Comparison of ENCODE assay signal across 8 cellular contexts in the genomic region with DNA sequence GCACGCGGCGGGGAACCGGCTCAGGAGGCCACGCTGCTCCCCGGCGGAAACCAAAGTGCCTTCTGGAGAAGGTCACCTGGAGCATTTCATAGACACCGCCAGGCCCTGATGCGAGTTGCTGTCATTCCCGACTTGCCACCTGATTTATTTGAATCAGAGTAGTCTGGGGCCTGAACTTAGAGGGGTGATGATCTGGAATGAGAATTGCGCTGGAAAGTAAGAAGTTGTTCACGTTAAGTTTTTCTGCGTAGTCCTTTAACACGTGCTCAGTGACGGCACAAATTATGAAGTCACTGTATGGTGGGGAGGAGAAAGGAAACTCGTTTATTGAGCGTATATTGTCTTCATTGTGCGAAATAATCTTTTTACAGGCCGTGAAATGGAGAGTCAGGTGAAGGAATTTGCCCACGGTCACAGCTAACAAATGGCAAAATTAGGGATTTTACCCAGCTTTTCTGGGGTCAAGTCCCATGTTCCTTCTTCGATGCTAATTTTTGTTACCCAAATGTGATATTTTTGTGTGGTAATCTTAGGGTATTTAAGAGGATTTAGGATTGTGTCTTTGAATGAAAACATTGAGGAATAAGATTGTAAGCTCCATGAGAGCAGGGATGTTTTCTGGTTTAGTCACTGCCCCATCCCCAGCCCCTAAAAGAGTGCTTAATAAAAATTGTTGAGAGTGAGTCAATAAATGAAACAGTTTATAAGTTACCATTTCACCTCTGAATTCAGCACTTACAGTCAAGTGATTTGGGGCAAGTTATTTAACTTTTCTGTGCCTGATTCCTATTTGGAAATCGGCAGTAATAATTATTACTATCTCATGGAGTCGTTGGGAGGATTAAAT. TPM values are rescaled to one million over a fixed set of nuclear protein-coding genes. Genes with fewer than 3 reads are reported as not detected.
DNase-seq lines count a peak whose midpoint lies in the region; ATAC-seq and TF ChIP-seq lines count a peak whose summit lies in the region.

No MANE protein-coding gene starts in this region.

- POLR2A ChIA-PET in T-cell (lab: Charles Lee): interaction anchor here (0.5 to 1.1 kb wide), 10 partner anchors 8 to 391 kb away, joined by 3 to 9 read pairs (median 4); a partner anchor contains a TSS

- H3K9ac ChIP-seq in DND-41 (ENCODE audit: low read depth, low read length) (peak overlapping the region; percentile 97), endodermal cell (ENCODE audit: extremely low read depth, low read length, poor library complexity, severe bottlenecking) (peak overlapping the region; percentile 93), mucosa of rectum (ENCODE audit: low read depth in 1 of 2, low read length in 2 of 2) (peak overlapping the region; percentile 91 to 97)

- peaks cover 14% of the 10 kb centered on the region for H3K9me3 Mint-ChIP-seq in HFFc6
- no peaks in the 10 kb centered on the region for H3K9me3 Mint-ChIP-seq in T-cell
- H3K9me3 Mint-ChIP-seq in endodermal cell: no peaks in the 10 kb centered on the region

- no peaks in the 10 kb centered on the region for H3K27me3 ChIP-seq in DND-41 (ENCODE audit: insufficient read depth, low read length, poor library complexity)
- H3K27me3 ChIP-seq in endodermal cell (ENCODE audit: control insufficient read depth, insufficient read depth, low read length, poor library complexity, severe bottlenecking): no peaks in the 10 kb centered on the region
- H3K27me3 ChIP-seq in mucosa of rectum (ENCODE audit: control insufficient read depth in 2 of 2, insufficient read depth in 2 of 2, low read length in 2 of 2): no peaks in the 10 kb centered on the region
- H3K27me3 ChIP-seq in uterus: no peaks in the 10 kb centered on the region

- peak overlapping the region; percentile 89 for H3K4me2 ChIP-seq in DND-41 (ENCODE audit: insufficient read depth, low read length)

- H3K36me3 Mint-ChIP-seq in HFFc6 (ENCODE audit: low read depth): peaks cover 37% of the 10 kb centered on the region
- peaks cover 20% of the 10 kb centered on the region for H3K36me3 Mint-ChIP-seq in T-cell
- peaks cover 13% of the 10 kb centered on the region for H3K36me3 Mint-ChIP-seq in endodermal cell (ENCODE audit: low read depth)

- H3K4me1 Mint-ChIP-seq in HFFc6 (ENCODE audit: low read depth) (peaks cover 49% of the 10 kb centered on the region), T-cell (peaks cover 59 to 63% (median 60%) of the 10 kb centered on the region in 3 donors), endodermal cell (peaks cover 13% of the 10 kb centered on the region)

- H3K27me3 Mint-ChIP-seq in HFFc6 (ENCODE audit: insufficient read depth) (peaks cover 5% of the 10 kb centered on the region), T-cell (no peaks in the 10 kb centered on the region), endodermal cell (ENCODE audit: insufficient read depth) (no peaks in the 10 kb centered on the region)

- peak overlapping the region; percentile 99 for H3K27ac Mint-ChIP-seq in HFFc6
- H3K27ac Mint-ChIP-seq in T-cell: peak overlapping the region; percentile 99 to 100
- peak overlapping the region; percentile 84 for H3K27ac Mint-ChIP-seq in endodermal cell

- TF ChIP-seq POLR2A in uterus (IDR thresholded peaks at IDR 0.05): no peak

- H2AFZ ChIP-seq in DND-41 (ENCODE audit: low read depth, low read length): peak overlapping the region; percentile 95

- H3K4me3 ChIP-seq in DND-41 (ENCODE audit: low read depth in 1 of 2, low read length in 2 of 2) (peak overlapping the region; percentile 81 to 89; a peak in 3 of 4 replicates), endodermal cell (ENCODE audit: low read length) (peak overlapping the region; percentile 89), mucosa of rectum (ENCODE audit: low read length in 2 of 2) (peak overlapping the region; percentile 79 to 83), uterus (peak overlapping the region; percentile 74 to 80)

- CTCF ChIA-PET in T-cell (lab: Charles Lee): interaction anchor here in 1 of 2 donors (0.6 to 1.2 kb wide), 4 partner anchors 16 to 949 kb away, joined by 3 to 6 read pairs (median 6); no protein-coding TSS in a partner anchor

- peaks cover 16% of the 10 kb centered on the region; the same call in 1 of the 2 replicates for H4K20me1 ChIP-seq in DND-41 (ENCODE audit: insufficient read depth, low read length)

- H3K9me3 ChIP-seq in DND-41 (ENCODE audit: insufficient read depth, low read length, severe bottlenecking) (no peaks in the 10 kb centered on the region), endodermal cell (ENCODE audit: control insufficient read depth, low read length) (no peaks in the 10 kb centered on the region), mucosa of rectum (ENCODE audit: control insufficient read depth in 2 of 2, low read length in 2 of 2) (no peaks in the 10 kb centered on the region), uterus (no peaks in the 10 kb centered on the region)

- DNase-seq in DND-41 (no peak), HFFc6 (no peak), T-cell (peak in 24 of 34 experiments; percentile 48 to 80 (median 64)), endodermal cell (peak; percentile 77), uterus (no peak), NCI-H146 (lab: John Stamatoyannopoulos, UW) (no peak)

- intact Hi-C loops in uterus (cut with DNase I; ENCODE audit: low total_unique reads): no loop called here

- H3K79me2 ChIP-seq in DND-41 (ENCODE audit: insufficient read depth, low read length): peaks cover 61% of the 10 kb centered on the region

- H3K4me1 ChIP-seq in DND-41 (ENCODE audit: insufficient read depth, low read length) (peaks cover 40% of the 10 kb centered on the region), endodermal cell (ENCODE audit: control insufficient read depth, insufficient read depth, low read length) (peaks cover 4% of the 10 kb centered on the region), mucosa of rectum (ENCODE audit: control insufficient read depth in 2 of 2, insufficient read depth in 2 of 2, low read length in 2 of 2) (peaks cover 25 to 26% of the 10 kb centered on the region in 2 donors), uterus (no peaks in the 10 kb centered on the region)

- H3K4me3 Mint-ChIP-seq in HFFc6: peak overlapping the region; percentile 96
- peak overlapping the region; percentile 95 to 100 (median 100) for H3K4me3 Mint-ChIP-seq in T-cell
- peak overlapping the region; percentile 99 for H3K4me3 Mint-ChIP-seq in endodermal cell

- ATAC-seq in DND-41 (ENCODE audit: insufficient read depth, low read depth) (peak; percentile 34), T-cell (replicated peaks in 1 of 4) (peak; percentile 33 to 54 (median 42)), GM21423 (IDR thresholded peaks at IDR 0.05; ENCODE audit: unreplicated experiment) (no peak)

- 19 to 27% methylated on average over 18 to 23 of the region's 23 CpGs for WGBS in endodermal cell (ENCODE audit: insufficient coverage in 1 of 2, insufficient read length in 1 of 2), 2 experiments

- TF ChIP-seq CTCF in DND-41 (IDR thresholded peaks at IDR 0.05; ENCODE audit: borderline replicate concordance, extremely low read depth, low read length, poor library complexity, severe bottlenecking) (no peak), HFFc6 (IDR thresholded peaks at IDR 0.05) (no peak), endodermal cell (conservative IDR thresholded peaks at IDR 0.05) (no peak), uterus (IDR thresholded peaks at IDR 0.05) (no peak)

- peaks cover 11% of the 10 kb centered on the region for H3K36me3 ChIP-seq in DND-41 (ENCODE audit: insufficient read depth, low read length)
- peaks cover 18% of the 10 kb centered on the region for H3K36me3 ChIP-seq in endodermal cell (ENCODE audit: control insufficient read depth, insufficient read depth, low read length)
- H3K36me3 ChIP-seq in mucosa of rectum (ENCODE audit: control insufficient read depth in 2 of 2, insufficient read depth in 2 of 2, low read length in 2 of 2): peaks cover 0 to 2% of the 10 kb centered on the region in 2 donors
- H3K36me3 ChIP-seq in uterus: no peaks in the 10 kb centered on the region

- H3K27ac ChIP-seq in DND-41 (ENCODE audit: low read length): peak overlapping the region; percentile 87
- peak overlapping the region; percentile 79 for H3K27ac ChIP-seq in endodermal cell (ENCODE audit: low read depth, low read length)
- peak overlapping the region; percentile 93 to 97 for H3K27ac ChIP-seq in mucosa of rectum (ENCODE audit: low read depth in 2 of 2, low read length in 2 of 2)
- peak overlapping the region; percentile 86 to 89 for H3K27ac ChIP-seq in uterus

RNA-seq across cellular contexts. Expression of a gene that starts 46.4 kb away (rescaled TPM):
- total RNA-seq in HFFc6 (2021; fragmentation: NEBNext Ultra II Directional; extraction: Animal tissue kit (Norgen Biotek cat#: 25700)): 100 to 1,000 TPM in 3 of 6 experiments, 10 to 100 TPM in 3; 89.6 to 182 (median 104) TPM
- total RNA-seq in T-cell: 10 to 100 TPM; 11.4 to 38.1 (median 13.7) TPM
- total RNA-seq in endodermal cell: 10 to 100 TPM; 13.7 to 32.4 TPM
- 17.1 TPM for polyA plus RNA-seq in endodermal cell (2013, experiment 1 of 2)
- 17.1 TPM for polyA plus RNA-seq in endodermal cell (2013, experiment 2 of 2)
- total RNA-seq in uterus: 100 to 1,000 TPM in 1 of 4 donors, 10 to 100 TPM in 3; 54.1 to 222 (median 71.1) TPM

Comparison
In these comparisons a context has a peak if more than half of its experiments do, and no peak if none do; other contexts are left out.
1. DNase-seq: peak in T-cell (24 of 34) and endodermal cell (single experiment); none in DND-41 (single experiment), HFFc6 (single experiment), uterus (0 of 2) and NCI-H146 (single experiment).
2. Peak in every context shown above with its lines, with median percentiles within 50 percentile points of each other: H3K27ac ChIP-seq, H3K4me3 ChIP-seq, H3K9ac ChIP-seq, H3K27ac Mint-ChIP-seq and H3K4me3 Mint-ChIP-seq.